8 cellular contexts compared by ENCODE assay signal in genomic region chr3:183253961-183254815, GRCh38. TPM values are rescaled to one million over a fixed set of nuclear protein-coding genes. Genes with fewer than 3 reads are reported as not detected.
A peak's percentile ranks its signal among the peaks of the same experiment; 100 is the strongest.
DNase-seq lines count a peak whose midpoint lies in the region; ATAC-seq and TF ChIP-seq lines count a peak whose summit lies in the region.

No MANE protein-coding gene starts in this region.

- H3K4me2 ChIP-seq in IMR-90 (ENCODE audit: low read depth, low read length) (peak overlapping the region; percentile 79), neural cell (ENCODE audit: low read length) (peak overlapping the region; percentile 44), Karpas-422 (ENCODE audit: low read depth, low read length, poor library complexity, severe bottlenecking) (no peak overlapping the region)

- in situ Hi-C loops in IMR-90 (cut with MboI; ENCODE audit: low sequenced_read_pairs) = no loop called here

- H3K23ac ChIP-seq in IMR-90 (ENCODE audit: low read depth, low read length) = peak overlapping the region; percentile 4; the same call in 1 of the 2 replicates

- H3K27ac ChIP-seq in IMR-90 (ENCODE audit: insufficient read depth, low read length) (no peak overlapping the region; the same call in 1 of the 2 replicates), neural cell (ENCODE audit: low read length) (peak overlapping the region; percentile 14), Karpas-422 (ENCODE audit: low read length) (no peak overlapping the region)

- no peak overlapping the region for H3K14ac ChIP-seq in IMR-90 (replicated peaks; ENCODE audit: low read depth, low read length)

- H2BK15ac ChIP-seq in IMR-90 (ENCODE audit: low read depth, low read length) = no peak overlapping the region

- H2BK20ac ChIP-seq in IMR-90 (ENCODE audit: low read depth, low read length) = no peak overlapping the region

- DNase-seq in ELF-1 (ENCODE audit: low read depth, low spot score) (peak; percentile 57), IMR-90 (peak; percentile 12), fibroblast of the aortic adventitia (ENCODE audit: low read depth) (no peak), DMS153 treated with DMSO at 0.1 percent for 48 hours (lab: John Stamatoyannopoulos, UW; ENCODE audit: unreplicated experiment) (no peak), Karpas-422 (no peak)
- peak; percentile 74 for DNase-seq in activated CD8-positive, alpha-beta memory T cell treated with anti-CD3 and anti-CD28 coated beads, Interleukin-2, amount 50 U/mL, for 48 hours

- dilution Hi-C loops in IMR-90 (cut with HindIII; ENCODE audit: low sequenced_read_pairs, unreplicated experiment) = no loop called here

- TF ChIP-seq CTCF in IMR-90 (conservative IDR thresholded peaks at IDR 0.05; ENCODE audit: low read depth, low read length) (no peak), fibroblast of the aortic adventitia (IDR thresholded peaks at IDR 0.05; ENCODE audit: insufficient read depth, low read length) (peak; percentile 15), neural cell (IDR thresholded peaks at IDR 0.05; ENCODE audit: poor library complexity, severe bottlenecking) (no peak)

- CTCF ChIA-PET in IMR-90 (lab: Yijun Ruan, JAX) = no interaction called here

- no peak overlapping the region; the same call in 1 of the 2 replicates for H4K91ac ChIP-seq in IMR-90 (ENCODE audit: insufficient read depth, low read depth, low read length)

- no peaks in the 10 kb centered on the region for H3K36me3 ChIP-seq in IMR-90 (ENCODE audit: control insufficient read depth, insufficient read depth, low read length)
- H3K36me3 ChIP-seq in neural cell (ENCODE audit: insufficient read depth, low read length) = no peaks in the 10 kb centered on the region
- H3K36me3 ChIP-seq in Karpas-422 (ENCODE audit: insufficient read depth, low read length) = no peaks in the 10 kb centered on the region

- 0 out of 2 replicates have a peak overlapping the region, but pooled peaks have one; percentile 6 for H2BK120ac ChIP-seq in IMR-90 (ENCODE audit: low read depth, low read length)

- TF ChIP-seq RAD21 in IMR-90 (IDR thresholded peaks at IDR 0.05; ENCODE audit: low read length) (no peak), neural cell (conservative IDR thresholded peaks at IDR 0.05) (no peak)

- peaks cover 0 to 4% of the 10 kb centered on the region in 2 experiments; a peak in 1 of 4 replicates for H3K79me1 ChIP-seq in IMR-90 (ENCODE audit: low read depth in 1 of 2, low read length in 2 of 2)

- H3K9ac ChIP-seq in IMR-90 (ENCODE audit: low read depth, low read length) (peak overlapping the region; percentile 38), neural cell (ENCODE audit: low read length) (peak overlapping the region; percentile 65), Karpas-422 (ENCODE audit: low read length) (no peak overlapping the region)

- WGBS in IMR-90 (ENCODE audit: extremely low coverage in 2 of 2, insufficient read length in 1 of 2), 2 experiments = 1% methylated on average over 28 of the region's 109 CpGs; no CpG with 5 or more reads in 1 of the 2 experiments

- H4K8ac ChIP-seq in IMR-90 (ENCODE audit: low read depth in 2 of 2, low read length in 2 of 2) = no peak overlapping the region; a peak in 1 of 4 replicates

- H3K9me2 ChIP-seq in neural cell (ENCODE audit: insufficient read depth, low read length) (no peaks in the 10 kb centered on the region), Karpas-422 (replicated peaks; ENCODE audit: insufficient read depth, low read length) (no peaks in the 10 kb centered on the region)

- peak; percentile 70 for ATAC-seq in IMR-90 (ENCODE audit: low read depth)
- no peak for ATAC-seq in GM21786 (IDR thresholded peaks at IDR 0.05; ENCODE audit: unreplicated experiment)

- no peak overlapping the region for H4K5ac ChIP-seq in IMR-90 (ENCODE audit: low read depth, low read length)

- peak overlapping the region; percentile 77 for H2AK9ac ChIP-seq in IMR-90 (replicated peaks; ENCODE audit: low read depth, low read length, poor library complexity)

- no peak for TF ChIP-seq EP300 in neural cell (conservative IDR thresholded peaks at IDR 0.05; ENCODE audit: poor library complexity, severe bottlenecking)

- no peaks in the 10 kb centered on the region for H3F3A ChIP-seq in neural cell (ENCODE audit: insufficient read depth, low read length, poor library complexity, severe bottlenecking)

- H2AFZ ChIP-seq in IMR-90 (replicated peaks; ENCODE audit: low read length, poor library complexity) = peak overlapping the region; percentile 91
- peak overlapping the region; percentile 14 for H2AFZ ChIP-seq in neural cell (ENCODE audit: low read depth, low read length)
- no peak overlapping the region for H2AFZ ChIP-seq in Karpas-422 (ENCODE audit: low read length)

- H2BK5ac ChIP-seq in IMR-90 (ENCODE audit: low read depth, low read length, poor library complexity, severe bottlenecking) = no peak overlapping the region

- H3K18ac ChIP-seq in IMR-90 (ENCODE audit: low read depth, low read length) = no peak overlapping the region

- peaks cover 36% of the 10 kb centered on the region for H3K27me3 ChIP-seq in IMR-90 (ENCODE audit: control insufficient read depth, insufficient read depth, low read length)
- peaks cover 37% of the 10 kb centered on the region for H3K27me3 ChIP-seq in neural cell (ENCODE audit: insufficient read depth, low read depth, low read length)
- no peaks in the 10 kb centered on the region for H3K27me3 ChIP-seq in Karpas-422 (ENCODE audit: low read length)

- no TSS peak for BruUV-seq in IMR-90 (replicated peaks; lab: Mats Ljungman, UMichigan)

- no peak for TF ChIP-seq POLR2A in IMR-90 (IDR thresholded peaks at IDR 0.05; ENCODE audit: low read depth, low read length)

- H3K56ac ChIP-seq in IMR-90 (ENCODE audit: extremely low read depth, insufficient read depth, low read length) = no peak overlapping the region

- H4K20me1 ChIP-seq in IMR-90 (ENCODE audit: insufficient read depth, low read length) (no peaks in the 10 kb centered on the region), neural cell (ENCODE audit: insufficient read depth) (no peaks in the 10 kb centered on the region), Karpas-422 (ENCODE audit: insufficient read depth, low read depth, low read length) (no peaks in the 10 kb centered on the region)

- no peak overlapping the region for H2AK5ac ChIP-seq in IMR-90 (ENCODE audit: low read depth, low read length)

- no peak overlapping the region for H3K4ac ChIP-seq in IMR-90 (ENCODE audit: low read depth, low read length)

- peaks cover 5% of the 10 kb centered on the region for H3K9me3 ChIP-seq in IMR-90 (ENCODE audit: control insufficient read depth, insufficient read depth, low read length)
- no peaks in the 10 kb centered on the region for H3K9me3 ChIP-seq in neural cell (ENCODE audit: low read length)
- no peaks in the 10 kb centered on the region for H3K9me3 ChIP-seq in Karpas-422 (ENCODE audit: low read length)

- POLR2A ChIA-PET in IMR-90 (lab: Charles Lee; ENCODE audit: unreplicated experiment) = no interaction called here

- intact Hi-C loops in IMR-90 (cut with micrococcal nuclease) = loop anchor here (5.0 kb wide), 2 partner anchors 128 to 132 kb away; no protein-coding TSS in a partner anchor

- H3K79me2 ChIP-seq in neural cell (replicated peaks; ENCODE audit: insufficient read depth, low read length) (peaks cover 22% of the 10 kb centered on the region), Karpas-422 (ENCODE audit: low read length) (no peaks in the 10 kb centered on the region)

- H3K9me1 ChIP-seq in IMR-90 (ENCODE audit: insufficient read depth, low read length) = no peaks in the 10 kb centered on the region

- H3K4me1 ChIP-seq in IMR-90 (ENCODE audit: control insufficient read depth, insufficient read depth, low read length) = no peaks in the 10 kb centered on the region
- H3K4me1 ChIP-seq in Karpas-422 (ENCODE audit: low read length) = peaks cover 33% of the 10 kb centered on the region

- H3K4me3 ChIP-seq in IMR-90 (ENCODE audit: insufficient read depth, low read depth, low read length) = peak overlapping the region; percentile 61
- peak overlapping the region; percentile 80 for H3K4me3 ChIP-seq in fibroblast of the aortic adventitia (ENCODE audit: low read depth, low read length)
- peak overlapping the region; percentile 70 for H3K4me3 ChIP-seq in neural cell (ENCODE audit: low read length)
- no peak overlapping the region for H3K4me3 ChIP-seq in Karpas-422 (ENCODE audit: low read length)

TF ChIP-seq in IMR-90, 13 proteins besides CTCF, POLR2A, EP300 and RAD21:
- no peak for TF ChIP-seq MAZ (IDR thresholded peaks at IDR 0.05; ENCODE audit: borderline replicate concordance, low read depth, low read length)
- TF ChIP-seq MAFK (IDR thresholded peaks at IDR 0.05; ENCODE audit: low read depth, low read length) = no peak

TF ChIP-seq in neural cell, 6 proteins besides CTCF, POLR2A, EP300 and RAD21:
- no peak for TF ChIP-seq TAF1 (IDR thresholded peaks at IDR 0.05; ENCODE audit: low read depth)
TF ChIP-seq in neural cell: peak in this region for 0.

RNA-seq across cellular contexts. Expression of gene B3GNT5, which starts 1.1 kb away (rescaled TPM):
- total RNA-seq in IMR-90 (2012; rRNA removed) (3.4 and 4.4 TPM in 2 replicates), fibroblast of the aortic adventitia (ENCODE audit: low replicate concordance) (4.7 and 10.4 TPM in 2 replicates)
- polyA plus RNA-seq in IMR-90 (2012; rRNA removed) (1.4 and 1.6 TPM in 2 replicates), neural cell (6.1 and 6.6 TPM in 2 replicates)
- 0.33 and 0.35 TPM in 2 replicates for polyA plus RNA-seq in IMR-90 (2012; cell fraction: cytosol; rRNA removed)
- polyA plus RNA-seq in IMR-90 (2012; cell fraction: nucleus; rRNA removed; ENCODE audit: low replicate concordance) = 0.21 and 1.7 TPM in 2 replicates
- polyA minus RNA-seq in neural cell = 11.7 and 14.5 TPM in 2 replicates
- 2.0 and 8.6 TPM in 2 replicates for total RNA-seq in Karpas-422 (2014; rRNA removed; shearing (Covaris generic); ENCODE audit: low replicate concordance)

Comparison
In these comparisons a context has a peak if more than half of its experiments do, and no peak if none do; other contexts are left out.
1. DNase-seq: peak in ELF-1 (single experiment), IMR-90 (single experiment) and activated CD8-positive, alpha-beta memory T cell treated with anti-CD3 and anti-CD28 coated beads, Interleukin-2, amount 50 U/mL, for 48 hours (single experiment); none in fibroblast of the aortic adventitia (single experiment), DMS153 treated with DMSO at 0.1 percent for 48 hours (single experiment) and Karpas-422 (single experiment).